Comparison of ENCODE assay signal across 10 cellular contexts in the genomic region with DNA sequence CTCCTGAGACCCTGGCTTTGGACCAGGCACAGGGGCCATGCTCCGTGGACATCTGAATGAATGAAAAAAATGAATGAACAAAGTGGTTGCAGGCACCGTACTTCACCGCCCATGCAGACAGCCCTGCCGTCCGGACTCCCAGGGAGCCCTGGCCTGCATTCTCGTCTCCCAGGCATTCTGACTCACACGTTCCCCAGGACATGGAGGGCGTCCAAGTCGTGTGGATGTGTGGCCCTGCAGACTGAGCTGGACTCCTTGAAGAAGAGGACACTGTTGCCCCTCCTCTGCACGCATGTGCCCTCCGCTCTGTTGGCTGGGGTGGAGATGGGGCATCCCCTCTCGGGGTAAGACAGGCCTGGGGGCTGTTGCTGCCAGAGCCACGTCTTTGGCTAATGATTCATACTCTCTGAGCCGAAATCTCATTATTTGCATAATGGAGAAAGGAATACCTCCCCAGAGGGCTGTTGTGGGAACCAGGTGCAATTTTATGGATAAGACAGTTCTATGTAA. TPM values are rescaled to one million over a fixed set of nuclear protein-coding genes. Genes with fewer than 3 reads are reported as not detected.
A peak's percentile ranks its signal among the peaks of the same experiment; 100 is the strongest.
DNase-seq lines count a peak whose midpoint lies in the region; ATAC-seq and TF ChIP-seq lines count a peak whose summit lies in the region.
"Had no signal": no experiment of that assay in that cellular context is flagged by ENCODE, and none has a peak within 500 bp of the region (broad histone marks: within the 10 kb centered on the region; RNA-seq: fewer than 3 reads in every experiment).

No MANE protein-coding gene starts in this region.

- no peaks in the 10 kb centered on the region for H3K27me3 ChIP-seq in RWPE2 (ENCODE audit: insufficient read depth, poor library complexity, severe bottlenecking)
- H3K27me3 ChIP-seq: neutrophil had no signal

- peak; percentile 94 for DNase-seq in H4 (ENCODE audit: low spot score)
- peak; percentile 88 for DNase-seq in RWPE2 (ENCODE audit: low spot score)
- peak; percentile 81 for DNase-seq in left cardiac atrium
- DNase-seq in smooth muscle cell of the brain vasculature (ENCODE audit: low read depth, low spot score), result peak; percentile 62
- DNase-seq in activated gamma-delta T cell treated with Interleukin-2 at 50 U/mL for 16 hours, result no peak
- DNase-seq in natural killer cell, result no peak

- H3K4me1 Mint-ChIP-seq in natural killer cell, result no peaks in the 10 kb centered on the region
- H3K4me1 Mint-ChIP-seq: central memory CD8-positive, alpha-beta T cell had no signal

- no peaks in the 10 kb centered on the region for H3K27me3 Mint-ChIP-seq in natural killer cell (ENCODE audit: low read depth in 2 of 2)
- H3K27me3 Mint-ChIP-seq: central memory CD8-positive, alpha-beta T cell had no signal

- TF ChIP-seq CTCF in RWPE2 (IDR thresholded peaks at IDR 0.05; ENCODE audit: poor library complexity, severe bottlenecking), result no peak
- no peak for TF ChIP-seq CTCF in natural killer cell (IDR thresholded peaks at IDR 0.05)

- H3K4me1 ChIP-seq in RWPE2 (ENCODE audit: insufficient read depth, poor library complexity, severe bottlenecking), result peaks cover 16% of the 10 kb centered on the region

- no peak overlapping the region for H3K27ac Mint-ChIP-seq in natural killer cell

- no peaks in the 10 kb centered on the region for H3K36me3 ChIP-seq in RWPE2 (ENCODE audit: low read depth)
- H3K36me3 ChIP-seq: neutrophil had no signal

- no peaks in the 10 kb centered on the region for H3K36me3 Mint-ChIP-seq in natural killer cell

- H3K4me3 ChIP-seq in RWPE2 (ENCODE audit: severe bottlenecking), result no peak overlapping the region

- H3K27ac ChIP-seq in RWPE2 (ENCODE audit: poor library complexity, severe bottlenecking), result peak overlapping the region; percentile 48
- H3K27ac ChIP-seq: neutrophil had no signal

- intact Hi-C loops in left cardiac atrium (cut with DNase I) (no loop called here), natural killer cell (cut with micrococcal nuclease) (no loop called here)

- H3K9me3 ChIP-seq in RWPE2 (ENCODE audit: severe bottlenecking), result no peaks in the 10 kb centered on the region
- H3K9me3 ChIP-seq: neutrophil had no signal

- ATAC-seq in RWPE2 (ENCODE audit: low read depth) (peak; percentile 88), left cardiac atrium (peak; percentile 77 to 95), HG02763 (IDR thresholded peaks at IDR 0.05; ENCODE audit: unreplicated experiment) (no peak), HG03039 (IDR thresholded peaks at IDR 0.05; ENCODE audit: unreplicated experiment) (no peak), natural killer cell (no peak)

- H3K9me3 Mint-ChIP-seq in natural killer cell, result peaks cover 2 to 4% of the 10 kb centered on the region in 2 donors

- H3K4me3 Mint-ChIP-seq in natural killer cell, result no peak overlapping the region
- H3K4me3 Mint-ChIP-seq: central memory CD8-positive, alpha-beta T cell had no signal

RNA-seq across cellular contexts. Expression of a gene that starts 49.7 kb away (rescaled TPM):
- 14.1 and 15.7 TPM in 2 replicates for total RNA-seq in H4 (2014; rRNA removed; shearing (Covaris generic))
- total RNA-seq in left cardiac atrium, result 10 to 100 TPM; 22.3 to 31.5 TPM
- total RNA-seq in natural killer cell, result 10 to 100 TPM; 18.7 to 28.0 (median 18.7) TPM

Comparison
In these comparisons a context has a peak if more than half of its experiments do, and no peak if none do; other contexts are left out.
1. DNase-seq: peak in H4 (single experiment), RWPE2 (single experiment), left cardiac atrium (single experiment) and smooth muscle cell of the brain vasculature (single experiment); none in activated gamma-delta T cell treated with Interleukin-2 at 50 U/mL for 16 hours (single experiment) and natural killer cell (single experiment).
2. ATAC-seq: peak in RWPE2 (single experiment) and left cardiac atrium (2 of 2); none in HG02763 (single experiment), HG03039 (single experiment) and natural killer cell (0 of 3).